Comparison of ENCODE assay signal across 7 cellular contexts in the genomic region with DNA sequence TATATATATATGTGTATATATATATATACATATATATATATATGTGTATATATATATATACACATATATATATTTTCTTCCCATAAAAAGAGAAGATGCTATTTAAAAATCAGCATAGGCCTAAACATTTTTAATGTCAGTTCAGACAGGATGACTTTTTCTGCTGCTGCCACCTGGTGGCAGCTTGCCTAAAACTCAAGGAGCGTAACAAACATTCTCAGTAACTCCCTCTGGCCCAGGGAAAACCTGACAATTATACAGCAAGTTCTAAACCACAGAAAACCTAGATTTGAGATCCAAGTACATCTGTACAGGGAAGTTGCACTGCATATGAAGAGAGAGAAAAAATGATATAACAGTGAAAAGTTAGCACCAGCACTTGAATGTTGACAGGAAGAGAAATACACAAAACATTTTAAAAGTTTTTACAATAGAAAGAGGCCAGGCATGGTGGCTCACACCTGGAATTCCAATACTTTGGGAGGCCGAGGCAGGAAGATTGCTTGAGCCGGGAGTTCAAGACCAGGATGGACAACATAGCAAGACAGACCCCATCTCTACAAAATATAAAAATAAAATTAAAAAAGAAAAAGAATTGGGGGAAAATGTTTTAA. TPM values are rescaled to one million over a fixed set of nuclear protein-coding genes. Genes with fewer than 3 reads are reported as not detected.
DNase-seq lines count a peak whose midpoint lies in the region; ATAC-seq and TF ChIP-seq lines count a peak whose summit lies in the region.

No MANE protein-coding gene starts in this region.

- no peak overlapping the region for H3K27ac Mint-ChIP-seq in progenitor cell of endocrine pancreas

- no peak overlapping the region for H3K4me3 Mint-ChIP-seq in progenitor cell of endocrine pancreas (ENCODE audit: low read depth)

- peaks cover 2% of the 10 kb centered on the region for H3K27me3 Mint-ChIP-seq in progenitor cell of endocrine pancreas

- peak; percentile 74 for TF ChIP-seq CTCF in progenitor cell of endocrine pancreas (IDR thresholded peaks at IDR 0.05; ENCODE audit: unreplicated experiment)

- peaks cover 16% of the 10 kb centered on the region for H3K4me1 Mint-ChIP-seq in progenitor cell of endocrine pancreas (ENCODE audit: low read depth)

- DNase-seq in GM03348 (ENCODE audit: low spot score) (peak; percentile 44), NOMO-1 treated with DMSO at 0.1 percent for 48 hours (lab: John Stamatoyannopoulos, UW; ENCODE audit: unreplicated experiment) (peak; percentile 58), activated T-cell treated with anti-CD3 and anti-CD28 coated beads for 4 hours (peak; percentile 19), foreskin melanocyte (peak; percentile 34), progenitor cell of endocrine pancreas (ENCODE audit: low spot score, unreplicated experiment) (peak; percentile 24)

- ATAC-seq in HG03095 (IDR thresholded peaks at IDR 0.05; ENCODE audit: unreplicated experiment) (peak; percentile 60), GM18861 (IDR thresholded peaks at IDR 0.05; ENCODE audit: unreplicated experiment) (no peak)

- no peaks in the 10 kb centered on the region for H3K9me3 Mint-ChIP-seq in progenitor cell of endocrine pancreas (ENCODE audit: low read depth)

- H3K36me3 Mint-ChIP-seq in progenitor cell of endocrine pancreas (ENCODE audit: insufficient read depth), result no peaks in the 10 kb centered on the region

RNA-seq across cellular contexts. Expression of a gene that starts 16.6 kb away (rescaled TPM):
- total RNA-seq in progenitor cell of endocrine pancreas, result not detected in 2 replicates

RNA-seq across cellular contexts. Expression of a gene that starts 24.9 kb away (rescaled TPM):
- not detected in 2 replicates for total RNA-seq in progenitor cell of endocrine pancreas

RNA-seq across cellular contexts. Expression of a gene that starts 36.3 kb away (rescaled TPM):
- 31.1 and 33.3 TPM in 2 replicates for total RNA-seq in progenitor cell of endocrine pancreas

RNA-seq across cellular contexts. Expression of a gene that starts 42.9 kb away (rescaled TPM):
- total RNA-seq in progenitor cell of endocrine pancreas, result not detected in 2 replicates
